Comparison of ENCODE assay signal across 14 cellular contexts in the genomic region with DNA sequence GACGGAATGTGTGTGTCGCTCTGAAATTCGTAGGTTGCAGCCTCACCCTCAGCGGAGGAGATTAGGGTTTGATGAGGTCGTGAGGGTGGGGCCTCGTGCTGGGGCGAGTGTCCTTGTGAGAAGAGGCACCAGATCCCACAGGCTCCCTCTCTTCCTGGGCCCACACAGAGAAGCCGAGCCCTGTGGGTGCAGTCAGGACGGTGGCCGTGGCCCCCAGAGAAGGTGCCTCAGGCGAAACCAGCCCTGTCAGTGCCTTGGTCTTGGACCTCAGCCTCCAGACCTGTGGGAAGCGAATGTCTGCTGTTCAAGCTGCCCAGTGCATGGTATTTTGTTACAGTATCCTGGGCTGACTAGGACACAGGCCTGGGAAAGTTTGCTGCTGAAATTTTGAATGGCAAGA.
DNase-seq lines count a peak whose midpoint lies in the region; ATAC-seq and TF ChIP-seq lines count a peak whose summit lies in the region.
"Had no signal": no experiment of that assay in that cellular context is flagged by ENCODE, and none has a peak within 500 bp of the region (broad histone marks: within the 10 kb centered on the region; RNA-seq: fewer than 3 reads in every experiment).

No MANE protein-coding gene starts in this region.

- H3K27me3 ChIP-seq in neuronal stem cell (ENCODE audit: control insufficient read depth in 3 of 3, insufficient read depth in 3 of 3, low read depth in 1 of 3, low read length in 3 of 3): no peaks in the 10 kb centered on the region
- H3K27me3 ChIP-seq: BLaER1 treated with 17β-estradiol and CSF1 and Interleukin-3, amounts not matched to agents 10 nM and 100 nM had no signal

- no peaks in the 10 kb centered on the region for H3K9me3 Mint-ChIP-seq in activated CD8-positive, alpha-beta memory T cell treated with anti-CD3 and anti-CD28 coated beads, Interleukin-2, amount 10 ng/mL, durations not matched to agents 7 days and 5 days (ENCODE audit: low read depth)
- no peaks in the 10 kb centered on the region for H3K9me3 Mint-ChIP-seq in chondrocyte (ENCODE audit: low read depth)
- H3K9me3 Mint-ChIP-seq: CD4-positive, CD25-positive, alpha-beta regulatory T cell had no signal

- H3K36me3 ChIP-seq in neuronal stem cell (replicated peaks in 1 of 2; ENCODE audit: control insufficient read depth in 2 of 2, insufficient read depth in 2 of 2, low read length in 2 of 2): no peaks in the 10 kb centered on the region
- H3K36me3 ChIP-seq: BLaER1 treated with 17β-estradiol and CSF1 and Interleukin-3, amounts not matched to agents 10 nM and 100 nM had no signal

- no peaks in the 10 kb centered on the region for H3K36me3 Mint-ChIP-seq in activated CD8-positive, alpha-beta memory T cell treated with anti-CD3 and anti-CD28 coated beads, Interleukin-2, amount 10 ng/mL, durations not matched to agents 7 days and 5 days
- no peaks in the 10 kb centered on the region for H3K36me3 Mint-ChIP-seq in chondrocyte (ENCODE audit: low read depth)
- H3K36me3 Mint-ChIP-seq: CD4-positive, CD25-positive, alpha-beta regulatory T cell had no signal

- H3K4me1 Mint-ChIP-seq in activated CD8-positive, alpha-beta memory T cell treated with anti-CD3 and anti-CD28 coated beads, Interleukin-2, amount 10 ng/mL, durations not matched to agents 7 days and 5 days: peaks cover 20% of the 10 kb centered on the region
- H3K4me1 Mint-ChIP-seq in chondrocyte (ENCODE audit: low read depth): peaks cover 35% of the 10 kb centered on the region

- no peak overlapping the region for H3K4me3 Mint-ChIP-seq in activated CD8-positive, alpha-beta memory T cell treated with anti-CD3 and anti-CD28 coated beads, Interleukin-2, amount 10 ng/mL, durations not matched to agents 7 days and 5 days
- no peak overlapping the region for H3K4me3 Mint-ChIP-seq in chondrocyte (ENCODE audit: unreplicated experiment)
- H3K4me3 Mint-ChIP-seq: CD4-positive, CD25-positive, alpha-beta regulatory T cell had no signal

- H2BK5ac ChIP-seq in neuronal stem cell (ENCODE audit: low read length): peak overlapping the region; percentile 87

- peaks cover 2 to 19% of the 10 kb centered on the region in 2 donors for H3K9me3 ChIP-seq in neuronal stem cell (replicated peaks in 1 of 2; ENCODE audit: control insufficient read depth in 2 of 2, insufficient read depth in 1 of 2, low read depth in 1 of 2, low read length in 2 of 2)
- H3K9me3 ChIP-seq: BLaER1 treated with 17β-estradiol and CSF1 and Interleukin-3, amounts not matched to agents 10 nM and 100 nM had no signal

- H3K14ac ChIP-seq in neuronal stem cell (ENCODE audit: low read length): peak overlapping the region; percentile 82

- H3K27ac ChIP-seq in neuronal stem cell (replicated peaks; ENCODE audit: low read length): no peak overlapping the region
- H3K27ac ChIP-seq: BLaER1 treated with 17β-estradiol and CSF1 and Interleukin-3, amounts not matched to agents 10 nM and 100 nM; GM23248; HL-60 had no signal

- peak; percentile 43 for DNase-seq in activated CD8-positive, alpha-beta memory T cell treated with anti-CD3 and anti-CD28 coated beads for 24 hours
- no peak for DNase-seq in activated CD8-positive, alpha-beta memory T cell treated with anti-CD3 and anti-CD28 coated beads, Interleukin-2, amount 10 ng/mL, durations not matched to agents 7 days and 5 days
- DNase-seq in chondrocyte (ENCODE audit: low spot score): no peak
- no peak for DNase-seq in neuronal stem cell (ENCODE audit: low spot score)
- no peak for DNase-seq in Right ventricle myocardium superior
- DNase-seq in SW480 (ENCODE audit: low spot score): no peak
- DNase-seq: ACHN; CD4-positive, CD25-positive, alpha-beta regulatory T cell; DMS53; GM23248 had no signal

- H4K91ac ChIP-seq in neuronal stem cell (ENCODE audit: low read depth, low read length, poor library complexity): no peak overlapping the region

- no CpG with 5 or more reads among the region's 12 CpGs for WGBS in neuronal stem cell (ENCODE audit: extremely low coverage in 2 of 2, insufficient read length in 2 of 2, insufficient replicate concordance in 1 of 2), 2 donors

- H2BK12ac ChIP-seq in neuronal stem cell (ENCODE audit: low read length): peak overlapping the region; percentile 94

- no peak overlapping the region for H3K9ac ChIP-seq in neuronal stem cell (ENCODE audit: low read depth, low read length, poor library complexity)
- H3K9ac ChIP-seq: BLaER1 treated with 17β-estradiol and CSF1 and Interleukin-3, amounts not matched to agents 10 nM and 100 nM; GM23248 had no signal

- peaks cover 17 to 25% of the 10 kb centered on the region in 2 donors for H3K4me1 ChIP-seq in neuronal stem cell (ENCODE audit: control insufficient read depth in 2 of 2, insufficient read depth in 1 of 2, low read depth in 1 of 2, low read length in 2 of 2)

- CTCF ChIA-PET in activated CD8-positive, alpha-beta memory T cell treated with anti-CD3 and anti-CD28 coated beads, Interleukin-2, amount 10 ng/mL, durations not matched to agents 7 days and 5 days (lab: Charles Lee): no interaction called here

- H2AFZ ChIP-seq in neuronal stem cell (ENCODE audit: low read length): no peak overlapping the region
- H2AFZ ChIP-seq: GM23248 had no signal

- H3K27ac Mint-ChIP-seq in activated CD8-positive, alpha-beta memory T cell treated with anti-CD3 and anti-CD28 coated beads, Interleukin-2, amount 10 ng/mL, durations not matched to agents 7 days and 5 days: no peak overlapping the region
- peak overlapping the region; percentile 58 for H3K27ac Mint-ChIP-seq in chondrocyte (ENCODE audit: unreplicated experiment)
- H3K27ac Mint-ChIP-seq: CD4-positive, CD25-positive, alpha-beta regulatory T cell had no signal

- H2AK5ac ChIP-seq in neuronal stem cell (ENCODE audit: low read depth, low read length): peak overlapping the region; percentile 81

- no peak overlapping the region for H3K23ac ChIP-seq in neuronal stem cell (ENCODE audit: low read depth, low read length, poor library complexity)

- H3K4ac ChIP-seq in neuronal stem cell (ENCODE audit: low read length): no peak overlapping the region

- intact Hi-C loops in Right ventricle myocardium superior (cut with DNase I): no loop called here

- TF ChIP-seq CTCF in chondrocyte (IDR thresholded peaks at IDR 0.05): no peak

- H4K8ac ChIP-seq in neuronal stem cell (ENCODE audit: low read depth, low read length): no peak overlapping the region

- peak overlapping the region; percentile 97 for H3K18ac ChIP-seq in neuronal stem cell (ENCODE audit: low read length)

- no peak overlapping the region for H3K4me2 ChIP-seq in neuronal stem cell (ENCODE audit: insufficient read depth, low read length, poor library complexity, severe bottlenecking)

- no peaks in the 10 kb centered on the region for H3K79me1 ChIP-seq in neuronal stem cell (ENCODE audit: low read depth, low read length)

- no peak overlapping the region for H2BK120ac ChIP-seq in neuronal stem cell (ENCODE audit: low read depth, low read length)

- no peak overlapping the region for H3K4me3 ChIP-seq in neuronal stem cell (ENCODE audit: low read length in 2 of 2)
- H3K4me3 ChIP-seq: BLaER1 treated with 17β-estradiol and CSF1 and Interleukin-3, amounts not matched to agents 10 nM and 100 nM; GM23248 had no signal

- ATAC-seq in activated CD8-positive, alpha-beta memory T cell treated with anti-CD3 and anti-CD28 coated beads, Interleukin-2, amount 10 ng/mL, durations not matched to agents 7 days and 5 days: no peak
- no peak for ATAC-seq in HG03175 (IDR thresholded peaks at IDR 0.05; ENCODE audit: unreplicated experiment)
- no peak for ATAC-seq in Right ventricle myocardium superior (ENCODE audit: poor library complexity)
- ATAC-seq: HCT116 had no signal

- H3K27me3 Mint-ChIP-seq in activated CD8-positive, alpha-beta memory T cell treated with anti-CD3 and anti-CD28 coated beads, Interleukin-2, amount 10 ng/mL, durations not matched to agents 7 days and 5 days: no peaks in the 10 kb centered on the region
- no peaks in the 10 kb centered on the region for H3K27me3 Mint-ChIP-seq in chondrocyte (ENCODE audit: low read depth)
- H3K27me3 Mint-ChIP-seq: CD4-positive, CD25-positive, alpha-beta regulatory T cell had no signal

- H2BK15ac ChIP-seq in neuronal stem cell (ENCODE audit: low read length): peak overlapping the region; percentile 33
